10 cellular contexts compared by ENCODE assay signal in genomic region chr1:27992271-27992670, GRCh38. TPM values are rescaled to one million over a fixed set of nuclear protein-coding genes. Genes with fewer than 3 reads are reported as not detected.
DNase-seq lines count a peak whose midpoint lies in the region; ATAC-seq, FAIRE-seq and TF ChIP-seq lines count a peak whose summit lies in the region.
"Had no signal": no experiment of that assay in that cellular context is flagged by ENCODE, and none has a peak within 500 bp of the region (broad histone marks: within the 10 kb centered on the region; RNA-seq: fewer than 3 reads in every experiment).

No MANE protein-coding gene starts in this region.

- no peak for TF ChIP-seq CTCF in right lobe of liver (IDR thresholded peaks at IDR 0.05)
- TF ChIP-seq CTCF in HepG2 (CRISPR knock-in tag; IDR thresholded peaks at IDR 0.05): no peak

- intact Hi-C loops in right lobe of liver (cut with DNase I): no loop called here
- intact Hi-C loops in HepG2 (cut with micrococcal nuclease; ENCODE audit: unreplicated experiment): no loop called here
- intact Hi-C loops in posterior cingulate gyrus (cut with DNase I): no loop called here

- DNase-seq in right lobe of liver (no peak), HepG2 (ENCODE audit: low spot score) (no peak), naive B cell (no peak), COLO829 (ENCODE audit: low spot score) (no peak), erythroblast (lab: John Stamatoyannopoulos, UW) (no peak), posterior cingulate gyrus (no peak)
- DNase-seq in activated effector memory CD4-positive, alpha-beta T cell treated with anti-CD3 and anti-CD28 coated beads, Interleukin-2, amount 50 U/mL, for 16 hours: peak; percentile 81
- DNase-seq: NCI-H1436 treated with DMSO at 0.1 percent for 48 hours, SW 1271 had no signal

- H3K27ac Mint-ChIP-seq in naive B cell: peak overlapping the region in 5 of 6 donors; percentile 1 to 93 (median 65)

- no peaks in the 10 kb centered on the region for H3K27me3 ChIP-seq in right lobe of liver
- H3K27me3 ChIP-seq in HepG2 (ENCODE audit: control insufficient read depth in 1 of 2, insufficient read depth in 2 of 2, low read length in 2 of 2): no peaks in the 10 kb centered on the region

- no peaks in the 10 kb centered on the region for H3K27me3 Mint-ChIP-seq in naive B cell

- no peaks in the 10 kb centered on the region for H3K4me1 ChIP-seq in right lobe of liver
- no peaks in the 10 kb centered on the region for H3K4me1 ChIP-seq in HepG2 (ENCODE audit: insufficient read depth, low read length)

- H3K27ac ChIP-seq in right lobe of liver (no peak overlapping the region), HepG2 (ENCODE audit: extremely low read length, insufficient read depth, low read length) (no peak overlapping the region)

- CTCF ChIA-PET in HepG2 (lab: Yijun Ruan, JAX; ENCODE audit: low intra/inter-chr PET ratio, low total read pairs): no interaction called here

- WGBS in right lobe of liver (ENCODE audit: insufficient coverage, low coverage, low lambda C conversion rate, missing lambda C conversion rate): 53% methylated on average over 5 of the region's 6 CpGs
- 94% methylated on average over 6 of the region's 6 CpGs for WGBS in HepG2 (ENCODE audit: low lambda C conversion rate)

- in situ Hi-C loops in HepG2 (cut with HindIII; ENCODE audit: extremely low pct_ligation_motif_present, low pct_unique_long_range_greater_than_20kb): no loop called here

- H3K4me3 Mint-ChIP-seq in naive B cell: no peak overlapping the region

- no peak overlapping the region for H3K4me3 ChIP-seq in right lobe of liver
- no peak overlapping the region for H3K4me3 ChIP-seq in HepG2 (replicated peaks in 1 of 3; ENCODE audit: insufficient read depth in 1 of 3, low read depth in 2 of 3, low read length in 3 of 3)

- TF ChIP-seq POLR2A in right lobe of liver (IDR thresholded peaks at IDR 0.05) (no peak), HepG2 (IDR thresholded peaks at IDR 0.05; ENCODE audit: insufficient read depth in 1 of 2, low read depth in 2 of 2, low read length in 2 of 2) (no peak), erythroblast (IDR thresholded peaks at IDR 0.05; ENCODE audit: low read length) (no peak)

- H3K36me3 ChIP-seq in right lobe of liver (peaks cover 7 to 67% (median 20%) of the 10 kb centered on the region in 4 donors), HepG2 (replicated peaks in 1 of 2; ENCODE audit: control insufficient read depth in 1 of 2, insufficient read depth in 2 of 2, low read length in 2 of 2) (peaks cover 19 to 63% of the 10 kb centered on the region in 2 experiments)

- no TSS peak for BruUV-seq in HepG2 (replicated peaks; lab: Mats Ljungman, UMichigan)

- H3K36me3 Mint-ChIP-seq in naive B cell: peaks cover 11 to 24% of the 10 kb centered on the region in 2 donors

- no peaks in the 10 kb centered on the region for H3K9me3 ChIP-seq in right lobe of liver
- no peaks in the 10 kb centered on the region for H3K9me3 ChIP-seq in HepG2 (ENCODE audit: low read length)

- POLR2A ChIA-PET in HepG2 (lab: Yijun Ruan, JAX): no interaction called here

- no peak for TF ChIP-seq RAD21 in HepG2 (CRISPR knock-in tag; IDR thresholded peaks at IDR 0.05)

- H3K9ac ChIP-seq in HepG2 (ENCODE audit: insufficient read depth, low read depth, low read length): no peak overlapping the region

- no peaks in the 10 kb centered on the region for H3K9me3 Mint-ChIP-seq in naive B cell

- FAIRE-seq in HepG2 (lab: Jason Lieb, UNC): no peak

- H2AFZ ChIP-seq in HepG2 (ENCODE audit: low read length): no peak overlapping the region

- no peaks in the 10 kb centered on the region for H3K79me2 ChIP-seq in HepG2 (ENCODE audit: insufficient read depth, low read length)

- H3K4me2 ChIP-seq in HepG2 (ENCODE audit: low read depth, low read length): no peak overlapping the region

- H4K20me1 ChIP-seq in HepG2 (ENCODE audit: insufficient read depth, low read length): no peaks in the 10 kb centered on the region

- peaks cover 0 to 5% (median 0%) of the 10 kb centered on the region in 3 donors for H3K4me1 Mint-ChIP-seq in naive B cell

- TF ChIP-seq EP300 in HepG2 (IDR thresholded peaks at IDR 0.05; ENCODE audit: low read depth in 2 of 2, low read length in 2 of 2) (no peak), HepG2 (CRISPR knock-in tag; IDR thresholded peaks at IDR 0.05; ENCODE audit: borderline replicate concordance) (no peak)

- ATAC-seq in right lobe of liver (peak; percentile 60 to 71 (median 68)), HepG2 (no peak), naive B cell (ENCODE audit: low read depth in 2 of 2) (peak; percentile 70 to 73), HG03045 (IDR thresholded peaks at IDR 0.05; ENCODE audit: unreplicated experiment) (no peak)

TF ChIP-seq in HepG2, 621 proteins besides CTCF, POLR2A, EP300 and RAD21 (continues in another document):
- TF ChIP-seq KLF9 (CRISPR knock-in tag; IDR thresholded peaks at IDR 0.05; ENCODE audit: low read depth) (no peak), ZNF556 (CRISPR knock-in tag; IDR thresholded peaks at IDR 0.05; ENCODE audit: borderline replicate concordance) (no peak), ZNF775 (CRISPR knock-in tag; IDR thresholded peaks at IDR 0.05; ENCODE audit: borderline replicate concordance) (no peak), POLR2AphosphoS5 (IDR thresholded peaks at IDR 0.05; ENCODE audit: low read depth, low read length) (no peak), CREM (IDR thresholded peaks at IDR 0.05) (no peak), CREM (CRISPR knock-in tag; IDR thresholded peaks at IDR 0.05) (no peak), RBFOX2 (IDR thresholded peaks at IDR 0.05; ENCODE audit: low read depth, low read length) (no peak), BORCS8-MEF2B (CRISPR knock-in tag; IDR thresholded peaks at IDR 0.05) (no peak), FOXA1 (IDR thresholded peaks at IDR 0.05) (no peak), FOXA1 (CRISPR knock-in tag; IDR thresholded peaks at IDR 0.05) (no peak), AGO1 (IDR thresholded peaks at IDR 0.05; ENCODE audit: low read depth, low read length, poor library complexity, severe bottlenecking) (no peak), PHF20 (CRISPR knock-in tag; IDR thresholded peaks at IDR 0.05) (no peak)

RNA-seq across cellular contexts. Expression of gene XKR8, which starts 32.5 kb away (rescaled TPM):
- total RNA-seq in right lobe of liver: 1 to 10 TPM; 5.5 to 8.7 (median 7.1) TPM
- 2.9 and 5.4 TPM in 2 replicates for total RNA-seq in HepG2 (2016; rRNA removed; fragmentation: Illumina TruSeq; extraction: Trizol)
- 2.0 TPM in 2 replicates for total RNA-seq in HepG2 (2016; cell fraction: cytosol; rRNA removed; fragmentation: Illumina TruSeq; extraction: Trizol; ENCODE audit: low read depth)
- total RNA-seq in HepG2 (2016; cell fraction: insoluble cytoplasmic fraction; rRNA removed; fragmentation: Illumina TruSeq; extraction: Trizol): 3.2 and 4.4 TPM in 2 replicates
- 5.1 and 5.9 TPM in 2 replicates for total RNA-seq in HepG2 (2016; cell fraction: membrane; rRNA removed; fragmentation: Illumina TruSeq; extraction: Trizol)
- total RNA-seq in HepG2 (2016; cell fraction: nucleus; rRNA removed; fragmentation: Illumina TruSeq; extraction: Trizol): 2.9 and 3.8 TPM in 2 replicates
- polyA plus RNA-seq in HepG2 (2011; rRNA removed): 5.7 and 6.3 TPM in 2 replicates
- 5.4 and 7.0 TPM in 2 replicates for polyA plus RNA-seq in HepG2 (2011; cell fraction: cytosol; rRNA removed)
- polyA plus RNA-seq in HepG2 (2011; cell fraction: nucleus; rRNA removed): 3.3 and 4.2 TPM in 2 replicates
- polyA plus RNA-seq in HepG2 (2012): 2.7 and 3.0 TPM in 2 replicates
- 2.5 and 2.9 TPM in 2 replicates for polyA plus RNA-seq in HepG2 (2016; cell fraction: cytosol; fragmentation: Illumina TruSeq; extraction: Trizol; ENCODE audit: low read depth)
- polyA plus RNA-seq in HepG2 (2016; cell fraction: insoluble cytoplasmic fraction; fragmentation: Illumina TruSeq; extraction: Trizol; ENCODE audit: low read depth): 3.3 and 4.6 TPM in 2 replicates
- 4.7 and 6.0 TPM in 2 replicates for polyA plus RNA-seq in HepG2 (2016; cell fraction: membrane; fragmentation: Illumina TruSeq; extraction: Trizol; ENCODE audit: low read depth)
- polyA plus RNA-seq in HepG2 (2016; cell fraction: nucleus; fragmentation: Illumina TruSeq; extraction: Trizol; ENCODE audit: insufficient read depth, low read depth): 5.7 and 6.4 TPM in 2 replicates
- polyA minus RNA-seq in HepG2 (2011; rRNA and poly(A)+ RNA removed; ENCODE audit: low replicate concordance): 1.3 and 9.2 TPM in 2 replicates
- 3.8 and 4.0 TPM in 2 replicates for polyA minus RNA-seq in HepG2 (2011; cell fraction: cytosol; rRNA and poly(A)+ RNA removed)
- polyA minus RNA-seq in HepG2 (2011; cell fraction: nucleus; rRNA and poly(A)+ RNA removed): 1.4 and 2.2 TPM in 2 replicates
- 1 to 10 TPM; 5.0 to 9.7 (median 8.3) TPM for polyA plus RNA-seq in naive B cell (ENCODE audit: low read depth in 6 of 6)

RNA-seq across cellular contexts. Expression of gene SMPDL3B, which starts 57.5 kb away (rescaled TPM):
- 1 to 10 TPM in 1 of 6 experiments, under 1 TPM in 3, not detected in 2; 0.14 to 1.1 (median 0.49) TPM for total RNA-seq in right lobe of liver
- total RNA-seq in HepG2 (2016; rRNA removed; fragmentation: Illumina TruSeq; extraction: Trizol): 0.13 and 0.29 TPM in 2 replicates
- 0.18 TPM in 1 of 2 replicates, not detected in the other for total RNA-seq in HepG2 (2016; cell fraction: cytosol; rRNA removed; fragmentation: Illumina TruSeq; extraction: Trizol; ENCODE audit: low read depth)
- 0.16 and 0.24 TPM in 2 replicates for total RNA-seq in HepG2 (2016; cell fraction: insoluble cytoplasmic fraction; rRNA removed; fragmentation: Illumina TruSeq; extraction: Trizol)
- total RNA-seq in HepG2 (2016; cell fraction: membrane; rRNA removed; fragmentation: Illumina TruSeq; extraction: Trizol): 0.10 and 0.19 TPM in 2 replicates
- total RNA-seq in HepG2 (2016; cell fraction: nucleus; rRNA removed; fragmentation: Illumina TruSeq; extraction: Trizol): 0.25 and 0.40 TPM in 2 replicates
- 0.95 and 1.3 TPM in 2 replicates for polyA plus RNA-seq in HepG2 (2011; rRNA removed)
- polyA plus RNA-seq in HepG2 (2011; cell fraction: cytosol; rRNA removed): 1.0 and 2.1 TPM in 2 replicates
- 0.39 and 0.57 TPM in 2 replicates for polyA plus RNA-seq in HepG2 (2011; cell fraction: nucleus; rRNA removed)
- polyA plus RNA-seq in HepG2 (2012): 0.36 and 0.51 TPM in 2 replicates
- polyA plus RNA-seq in HepG2 (2016; cell fraction: cytosol; fragmentation: Illumina TruSeq; extraction: Trizol; ENCODE audit: low read depth): not detected in 2 replicates
- 0.28 TPM in 1 of 2 replicates, not detected in the other for polyA plus RNA-seq in HepG2 (2016; cell fraction: insoluble cytoplasmic fraction; fragmentation: Illumina TruSeq; extraction: Trizol; ENCODE audit: low read depth)
- not detected in 2 replicates for polyA plus RNA-seq in HepG2 (2016; cell fraction: membrane; fragmentation: Illumina TruSeq; extraction: Trizol; ENCODE audit: low read depth)
- 1.4 TPM in 1 of 2 replicates, not detected in the other for polyA plus RNA-seq in HepG2 (2016; cell fraction: nucleus; fragmentation: Illumina TruSeq; extraction: Trizol; ENCODE audit: insufficient read depth, low read depth)
- 0.84 and 9.7 TPM in 2 replicates for polyA minus RNA-seq in HepG2 (2011; rRNA and poly(A)+ RNA removed; ENCODE audit: low replicate concordance)
- polyA minus RNA-seq in HepG2 (2011; cell fraction: cytosol; rRNA and poly(A)+ RNA removed): not detected in 2 replicates
- not detected in 2 replicates for polyA minus RNA-seq in HepG2 (2011; cell fraction: nucleus; rRNA and poly(A)+ RNA removed)
- not detected for polyA plus RNA-seq in naive B cell (ENCODE audit: low read depth in 6 of 6)

Comparison
In these comparisons a context has a peak if more than half of its experiments do, and no peak if none do; other contexts are left out.
1. ATAC-seq: peak in right lobe of liver (4 of 4) and naive B cell (2 of 2); none in HepG2 (single experiment) and HG03045 (single experiment).